Comparison of ENCODE assay signal across 11 cellular contexts in the genomic region with DNA sequence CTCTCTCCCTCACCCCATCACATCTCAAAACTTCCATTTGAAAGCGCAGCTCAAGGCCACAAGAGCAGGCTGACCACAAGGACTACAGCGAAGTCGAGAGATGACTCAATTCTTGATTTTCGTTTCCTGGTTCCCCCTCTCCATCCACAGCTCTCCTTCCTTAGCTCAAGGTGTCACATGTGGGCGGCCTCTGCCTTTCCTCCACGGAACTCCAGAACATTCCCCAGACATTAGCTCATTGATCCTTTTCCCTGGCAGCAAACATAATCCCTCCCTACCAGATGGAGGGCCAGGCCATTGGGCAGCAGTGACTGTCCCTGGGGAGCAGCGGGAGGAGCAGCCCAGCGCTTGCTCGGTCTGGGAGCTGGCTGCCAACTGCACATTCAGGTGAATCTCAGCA. TPM values are rescaled to one million over a fixed set of nuclear protein-coding genes. Genes with fewer than 3 reads are reported as not detected.
A peak's percentile ranks its signal among the peaks of the same experiment; 100 is the strongest.
DNase-seq lines count a peak whose midpoint lies in the region; ATAC-seq and TF ChIP-seq lines count a peak whose summit lies in the region.
"Had no signal": no experiment of that assay in that cellular context is flagged by ENCODE, and none has a peak within 500 bp of the region (broad histone marks: within the 10 kb centered on the region; RNA-seq: fewer than 3 reads in every experiment).

No MANE protein-coding gene starts in this region.

- H2AK5ac ChIP-seq in trophoblast cell (ENCODE audit: low read length) = no peak overlapping the region

- no peak overlapping the region for H3K9ac ChIP-seq in trophoblast cell (ENCODE audit: low read length)

- no peaks in the 10 kb centered on the region for H3K9me3 ChIP-seq in trophoblast cell (ENCODE audit: insufficient read depth, low read depth, low read length)

- H3K4me1 Mint-ChIP-seq in stimulated activated memory B cell treated with anti-CD40 and anti-IgM and Interleukin-4, amounts not matched to agents 10 μg/mL and 1 μg/mL and 100 μg/mL, for 72 hours = no peaks in the 10 kb centered on the region

- peaks cover 0 to 2% of the 10 kb centered on the region in 2 experiments for H3K4me1 ChIP-seq in trophoblast cell (ENCODE audit: control insufficient read depth in 1 of 2, insufficient read depth in 2 of 2, low read length in 2 of 2)

- H4K8ac ChIP-seq in trophoblast cell (ENCODE audit: low read depth, low read length) = no peak overlapping the region

- H3K4me3 Mint-ChIP-seq in stimulated activated memory B cell treated with anti-CD40 and anti-IgM and Interleukin-4, amounts not matched to agents 10 μg/mL and 1 μg/mL and 100 μg/mL, for 72 hours = no peak overlapping the region
- H3K4me3 Mint-ChIP-seq: activated T-cell treated with anti-CD3 and anti-CD28 coated beads, Interleukin-2, amount 50 U/mL, for 4 hours had no signal

- WGBS in trophoblast cell (ENCODE audit: extremely low coverage, insufficient coverage, insufficient read length) = no CpG with 5 or more reads among the region's 9 CpGs

- no peak overlapping the region for H3K4me2 ChIP-seq in trophoblast cell (ENCODE audit: low read length)

- H3K79me2 ChIP-seq in trophoblast cell (ENCODE audit: control insufficient read depth, insufficient read depth, low read length, poor library complexity) = no peaks in the 10 kb centered on the region

- H3K4ac ChIP-seq in trophoblast cell (ENCODE audit: low read depth, low read length) = no peak overlapping the region

- H3K9me3 Mint-ChIP-seq in stimulated activated memory B cell treated with anti-CD40 and anti-IgM and Interleukin-4, amounts not matched to agents 10 μg/mL and 1 μg/mL and 100 μg/mL, for 72 hours = peaks cover 2% of the 10 kb centered on the region
- H3K9me3 Mint-ChIP-seq: activated T-cell treated with anti-CD3 and anti-CD28 coated beads, Interleukin-2, amount 50 U/mL, for 4 hours had no signal

- H3K27me3 ChIP-seq in dorsolateral prefrontal cortex (no peaks in the 10 kb centered on the region), trophoblast cell (ENCODE audit: insufficient read depth, low read length) (no peaks in the 10 kb centered on the region)

- H3K36me3 ChIP-seq in trophoblast cell (ENCODE audit: control insufficient read depth in 1 of 2, insufficient read depth in 2 of 2, low read length in 2 of 2) = no peaks in the 10 kb centered on the region

- no peaks in the 10 kb centered on the region for H3K36me3 Mint-ChIP-seq in stimulated activated memory B cell treated with anti-CD40 and anti-IgM and Interleukin-4, amounts not matched to agents 10 μg/mL and 1 μg/mL and 100 μg/mL, for 72 hours

- no peak overlapping the region for H2AFZ ChIP-seq in trophoblast cell (ENCODE audit: insufficient read depth, low read length, poor library complexity)

- no peak overlapping the region for H3K23ac ChIP-seq in trophoblast cell (ENCODE audit: low read length)

- H3K18ac ChIP-seq in trophoblast cell (ENCODE audit: low read length) = no peak overlapping the region

- ATAC-seq in HG02981 (IDR thresholded peaks at IDR 0.05; ENCODE audit: unreplicated experiment) (peak; percentile 92), left colon (no peak)
- ATAC-seq in stimulated activated memory B cell treated with anti-CD40 and anti-IgM and Interleukin-4, amounts not matched to agents 10 μg/mL and 1 μg/mL and 100 μg/mL, for 72 hours = peak; percentile 24
- ATAC-seq: activated T-cell treated with anti-CD3 and anti-CD28 coated beads, Interleukin-2, amount 50 U/mL, for 4 hours; K562 had no signal

- H3K4me3 ChIP-seq in dorsolateral prefrontal cortex (no peak overlapping the region), trophoblast cell (ENCODE audit: low read depth, low read length) (no peak overlapping the region)
- H3K4me3 ChIP-seq: K562 had no signal

- peak; percentile 27 for DNase-seq in GM19238 (ENCODE audit: insufficient read length, low spot score)
- DNase-seq in SK-N-DZ (ENCODE audit: low spot score) = peak; percentile 3
- no peak for DNase-seq in dorsolateral prefrontal cortex
- no peak for DNase-seq in foreskin melanocyte
- no peak for DNase-seq in left colon
- no peak for DNase-seq in trophoblast cell
- DNase-seq: activated T-cell treated with anti-CD3 and anti-CD28 coated beads, Interleukin-2, amount 50 U/mL, for 4 hours; kidney glomerular epithelial cell had no signal

- H3K79me1 ChIP-seq in trophoblast cell (ENCODE audit: low read length) = no peaks in the 10 kb centered on the region

- no peak overlapping the region for H4K91ac ChIP-seq in trophoblast cell (ENCODE audit: low read depth, low read length)

- no peak overlapping the region for H3K27ac Mint-ChIP-seq in stimulated activated memory B cell treated with anti-CD40 and anti-IgM and Interleukin-4, amounts not matched to agents 10 μg/mL and 1 μg/mL and 100 μg/mL, for 72 hours

- no peak for TF ChIP-seq CTCF in dorsolateral prefrontal cortex (IDR thresholded peaks at IDR 0.05 in 54 of 56, conservative IDR thresholded peaks at IDR 0.05 in 2 of 56; ENCODE audit: low read depth in 1 of 56, partially characterized antibody in 56 of 56)

- no peak overlapping the region for H2BK120ac ChIP-seq in trophoblast cell (ENCODE audit: insufficient read depth, low read length, poor library complexity)

- no peak overlapping the region for H3K27ac ChIP-seq in dorsolateral prefrontal cortex
- H3K27ac ChIP-seq in trophoblast cell (ENCODE audit: low read depth, low read length) = no peak overlapping the region

- H2BK12ac ChIP-seq in trophoblast cell (ENCODE audit: low read length) = no peak overlapping the region

- no peak overlapping the region for H4K12ac ChIP-seq in trophoblast cell (ENCODE audit: low read depth, low read length)

- H2BK5ac ChIP-seq in trophoblast cell (ENCODE audit: low read depth, low read length, poor library complexity) = no peak overlapping the region

- no peak overlapping the region for H3K14ac ChIP-seq in trophoblast cell (ENCODE audit: low read length)

- H3K27me3 Mint-ChIP-seq in stimulated activated memory B cell treated with anti-CD40 and anti-IgM and Interleukin-4, amounts not matched to agents 10 μg/mL and 1 μg/mL and 100 μg/mL, for 72 hours = peaks cover 40% of the 10 kb centered on the region

- intact Hi-C loops in dorsolateral prefrontal cortex (cut with DNase I) (no loop called here), left colon (cut with DNase I, micrococcal nuclease) (no loop called here)

RNA-seq across cellular contexts. Expression of a gene that starts 56.3 kb away (rescaled TPM):
- polyA plus RNA-seq in SK-N-DZ (2014; cell fraction: cytosol; rRNA removed) = 0.47 and 0.73 TPM in 2 replicates
- polyA plus RNA-seq in SK-N-DZ (2014; cell fraction: nucleus; rRNA removed) = 0.15 and 1.7 TPM in 2 replicates
- total RNA-seq in dorsolateral prefrontal cortex (10 to 100 TPM; 26.6 to 70.3 (median 53.3) TPM), left colon (10 to 100 TPM; 14.2 to 15.4 TPM)
- polyA plus RNA-seq in trophoblast cell (2013) = 4.3 and 4.4 TPM in 2 replicates
- total RNA-seq: activated T-cell treated with anti-CD3 and anti-CD28 coated beads, Interleukin-2, amount 50 U/mL, for 4 hours had no signal

Comparison
In these comparisons a context has a peak if more than half of its experiments do, and no peak if none do; other contexts are left out.
1. DNase-seq: peak in GM19238 (single experiment) and SK-N-DZ (single experiment); none in dorsolateral prefrontal cortex (0 of 10), foreskin melanocyte (single experiment), left colon (0 of 2) and trophoblast cell (0 of 2).